Comparison of ENCODE assay signal across 16 cellular contexts in the genomic region with DNA sequence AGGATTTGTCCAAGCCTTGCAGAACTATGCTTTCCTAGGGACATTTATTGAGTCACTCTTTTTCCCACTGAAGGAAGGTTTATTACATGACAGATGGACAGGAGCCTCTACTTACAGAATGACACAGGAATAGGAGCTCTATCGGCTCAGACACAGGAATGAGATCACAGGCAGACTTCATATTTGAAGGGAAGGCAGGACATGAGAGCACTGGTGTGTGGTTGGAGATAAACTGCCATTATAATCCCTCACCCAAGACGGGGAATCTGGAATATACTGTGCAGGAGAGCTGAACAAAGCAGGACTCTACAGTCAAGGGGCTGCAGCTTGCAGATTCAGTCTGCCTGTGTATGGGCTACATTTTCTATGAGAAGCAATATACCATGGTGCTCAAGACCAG. TPM values are rescaled to one million over a fixed set of nuclear protein-coding genes. Genes with fewer than 3 reads are reported as not detected.
A peak's percentile ranks its signal among the peaks of the same experiment; 100 is the strongest.
DNase-seq lines count a peak whose midpoint lies in the region; ATAC-seq and TF ChIP-seq lines count a peak whose summit lies in the region.
"Had no signal": no experiment of that assay in that cellular context is flagged by ENCODE, and none has a peak within 500 bp of the region (broad histone marks: within the 10 kb centered on the region; RNA-seq: fewer than 3 reads in every experiment).

No MANE protein-coding gene starts in this region.

- H3K27ac ChIP-seq in smooth muscle cell (ENCODE audit: low read depth) (no peak overlapping the region), coronary artery (no peak overlapping the region)
- H3K27ac ChIP-seq: BLaER1 treated with 17β-estradiol and CSF1 and Interleukin-3, amounts not matched to agents 10 nM and 100 nM had no signal

- H3K4me2 ChIP-seq in smooth muscle cell, result peak overlapping the region; percentile 14
- H3K4me2 ChIP-seq: BLaER1 treated with 17β-estradiol and CSF1 and Interleukin-3, amounts not matched to agents 10 nM and 100 nM had no signal

- H3K36me3 Mint-ChIP-seq in activated T-helper 17 cell treated with anti-CD3 and anti-CD28 coated beads, Interleukin-2, amount 50 U/mL, for 72 hours (ENCODE audit: low read depth), result no peaks in the 10 kb centered on the region
- no peaks in the 10 kb centered on the region for H3K36me3 Mint-ChIP-seq in activated CD8-positive, alpha-beta T cell treated with anti-CD3 and anti-CD28 coated beads, Interleukin-2, amount 10 ng/mL, durations not matched to agents 7 days and 5 days (ENCODE audit: low read depth)
- H3K36me3 Mint-ChIP-seq: CD4-positive, CD25-positive, alpha-beta regulatory T cell had no signal

- WGBS in smooth muscle cell (ENCODE audit: low lambda C conversion rate), result 36% methylated on average over 2 of the region's 2 CpGs

- peak overlapping the region; percentile 86 for H3K27ac Mint-ChIP-seq in activated T-helper 17 cell treated with anti-CD3 and anti-CD28 coated beads, Interleukin-2, amount 50 U/mL, for 72 hours
- H3K27ac Mint-ChIP-seq in activated CD8-positive, alpha-beta T cell treated with anti-CD3 and anti-CD28 coated beads, Interleukin-2, amount 10 ng/mL, durations not matched to agents 7 days and 5 days, result no peak overlapping the region

- CTCF ChIA-PET in activated CD8-positive, alpha-beta T cell treated with anti-CD3 and anti-CD28 coated beads, Interleukin-2, amount 10 ng/mL, durations not matched to agents 7 days and 5 days (lab: Charles Lee), result no interaction called here

- H3K4me3 ChIP-seq in smooth muscle cell, result no peak overlapping the region
- no peak overlapping the region for H3K4me3 ChIP-seq in coronary artery
- H3K4me3 ChIP-seq: BLaER1 treated with 17β-estradiol and CSF1 and Interleukin-3, amounts not matched to agents 10 nM and 100 nM; GM12878 had no signal

- no peaks in the 10 kb centered on the region for H3K79me2 ChIP-seq in smooth muscle cell (ENCODE audit: low read depth)

- no peak for ATAC-seq in activated T-helper 17 cell treated with anti-CD3 and anti-CD28 coated beads, Interleukin-2, amount 50 U/mL, for 72 hours (replicated peaks)
- no peak for ATAC-seq in activated CD8-positive, alpha-beta T cell treated with anti-CD3 and anti-CD28 coated beads, Interleukin-2, amount 10 ng/mL, durations not matched to agents 7 days and 5 days

- H3K27me3 Mint-ChIP-seq in activated T-helper 17 cell treated with anti-CD3 and anti-CD28 coated beads, Interleukin-2, amount 50 U/mL, for 72 hours, result no peaks in the 10 kb centered on the region
- no peaks in the 10 kb centered on the region for H3K27me3 Mint-ChIP-seq in activated CD8-positive, alpha-beta T cell treated with anti-CD3 and anti-CD28 coated beads, Interleukin-2, amount 10 ng/mL, durations not matched to agents 7 days and 5 days (ENCODE audit: low read depth)

- no peaks in the 10 kb centered on the region for H4K20me1 ChIP-seq in smooth muscle cell (ENCODE audit: low read depth)
- H4K20me1 ChIP-seq: BLaER1 treated with 17β-estradiol and CSF1 and Interleukin-3, amounts not matched to agents 10 nM and 100 nM had no signal

- no peak overlapping the region for H3K9ac ChIP-seq in smooth muscle cell (ENCODE audit: low read depth)
- H3K9ac ChIP-seq: BLaER1 treated with 17β-estradiol and CSF1 and Interleukin-3, amounts not matched to agents 10 nM and 100 nM had no signal

- peaks cover 6% of the 10 kb centered on the region for H3K4me1 ChIP-seq in smooth muscle cell (ENCODE audit: low read depth)
- H3K4me1 ChIP-seq: BLaER1 treated with 17β-estradiol and CSF1 and Interleukin-3, amounts not matched to agents 10 nM and 100 nM had no signal

- peaks cover 38% of the 10 kb centered on the region for H3K4me1 Mint-ChIP-seq in activated T-helper 17 cell treated with anti-CD3 and anti-CD28 coated beads, Interleukin-2, amount 50 U/mL, for 72 hours
- H3K4me1 Mint-ChIP-seq in activated CD8-positive, alpha-beta T cell treated with anti-CD3 and anti-CD28 coated beads, Interleukin-2, amount 10 ng/mL, durations not matched to agents 7 days and 5 days (ENCODE audit: low read depth), result peaks cover 30% of the 10 kb centered on the region

- H3K27me3 ChIP-seq in smooth muscle cell (ENCODE audit: low read depth), result no peaks in the 10 kb centered on the region
- H3K27me3 ChIP-seq: BLaER1 treated with 17β-estradiol and CSF1 and Interleukin-3, amounts not matched to agents 10 nM and 100 nM had no signal

- no peaks in the 10 kb centered on the region for H3K9me3 ChIP-seq in smooth muscle cell (replicated peaks; ENCODE audit: low read depth)
- H3K9me3 ChIP-seq: BLaER1 treated with 17β-estradiol and CSF1 and Interleukin-3, amounts not matched to agents 10 nM and 100 nM had no signal

- H3K4me3 Mint-ChIP-seq in activated T-helper 17 cell treated with anti-CD3 and anti-CD28 coated beads, Interleukin-2, amount 50 U/mL, for 72 hours, result no peak overlapping the region
- H3K4me3 Mint-ChIP-seq in activated CD8-positive, alpha-beta T cell treated with anti-CD3 and anti-CD28 coated beads, Interleukin-2, amount 10 ng/mL, durations not matched to agents 7 days and 5 days, result no peak overlapping the region
- H3K4me3 Mint-ChIP-seq: CD4-positive, CD25-positive, alpha-beta regulatory T cell; H9 had no signal

- TF ChIP-seq CTCF in smooth muscle cell (IDR thresholded peaks at IDR 0.05; ENCODE audit: borderline replicate concordance, insufficient read depth, poor library complexity, severe bottlenecking), result no peak
- TF ChIP-seq CTCF in coronary artery (IDR thresholded peaks at IDR 0.05), result no peak

- no peaks in the 10 kb centered on the region for H3K9me3 Mint-ChIP-seq in activated T-helper 17 cell treated with anti-CD3 and anti-CD28 coated beads, Interleukin-2, amount 50 U/mL, for 72 hours
- no peaks in the 10 kb centered on the region for H3K9me3 Mint-ChIP-seq in activated CD8-positive, alpha-beta T cell treated with anti-CD3 and anti-CD28 coated beads, Interleukin-2, amount 10 ng/mL, durations not matched to agents 7 days and 5 days (ENCODE audit: insufficient read depth)
- H3K9me3 Mint-ChIP-seq: H9 had no signal

- no peak overlapping the region for H2AFZ ChIP-seq in smooth muscle cell (ENCODE audit: low read depth)

- DNase-seq in NCI-H82 (lab: John Stamatoyannopoulos, UW) (peak; percentile 52), NCI-H82 treated with DMSO at 0.1 percent for 48 hours (lab: John Stamatoyannopoulos, UW; ENCODE audit: unreplicated experiment) (no peak), OCI-M1 (lab: John Stamatoyannopoulos, UW) (peak; percentile 27), smooth muscle cell (lab: John Stamatoyannopoulos, UW; ENCODE audit: unreplicated experiment) (no peak), coronary artery (ENCODE audit: low spot score) (no peak)
- DNase-seq in activated CD8-positive, alpha-beta T cell treated with anti-CD3 and anti-CD28 coated beads, Interleukin-2, amount 10 ng/mL, durations not matched to agents 7 days and 5 days, result no peak
- DNase-seq: ACHN; CD4-positive, CD25-positive, alpha-beta regulatory T cell; DMS79; GOT3; H9 had no signal

- no peaks in the 10 kb centered on the region for H3F3A ChIP-seq in smooth muscle cell (ENCODE audit: low read depth)

- no peaks in the 10 kb centered on the region for H3K36me3 ChIP-seq in smooth muscle cell (ENCODE audit: low read depth)
- H3K36me3 ChIP-seq: BLaER1 treated with 17β-estradiol and CSF1 and Interleukin-3, amounts not matched to agents 10 nM and 100 nM had no signal

- POLR2A ChIA-PET in activated CD8-positive, alpha-beta T cell treated with anti-CD3 and anti-CD28 coated beads, Interleukin-2, amount 10 ng/mL, durations not matched to agents 7 days and 5 days (lab: Charles Lee), result no interaction called here

RNA-seq across cellular contexts. Expression of a gene that starts 26.8 kb away (rescaled TPM):
- total RNA-seq in activated T-helper 17 cell treated with anti-CD3 and anti-CD28 coated beads, Interleukin-2, amount 50 U/mL, for 72 hours, result 100 to 1,000 TPM in 1 of 2 donors, 10 to 100 TPM in 1; 52.3 to 253 TPM
- not detected in 2 replicates for total RNA-seq in smooth muscle cell
- polyA plus RNA-seq in smooth muscle cell, result not detected in 2 replicates
- not detected for total RNA-seq in activated CD8-positive, alpha-beta T cell treated with anti-CD3 and anti-CD28 coated beads, Interleukin-2, amount 10 ng/mL, durations not matched to agents 7 days and 5 days
- total RNA-seq: A172; CD4-positive, CD25-positive, alpha-beta regulatory T cell; G401; GM12878; H9 had no signal
- polyA plus RNA-seq: CD4-positive, CD25-positive, alpha-beta regulatory T cell; GM12878 had no signal

RNA-seq across cellular contexts. Expression of a gene that starts 51.9 kb away (rescaled TPM):
- 10 to 100 TPM; 14.2 to 31.5 TPM for total RNA-seq in activated T-helper 17 cell treated with anti-CD3 and anti-CD28 coated beads, Interleukin-2, amount 50 U/mL, for 72 hours
- total RNA-seq in smooth muscle cell, result 14.7 and 15.9 TPM in 2 replicates
- 5.4 and 6.6 TPM in 2 replicates for polyA plus RNA-seq in smooth muscle cell
- 10 to 100 TPM; 25.0 to 28.9 TPM for total RNA-seq in activated CD8-positive, alpha-beta T cell treated with anti-CD3 and anti-CD28 coated beads, Interleukin-2, amount 10 ng/mL, durations not matched to agents 7 days and 5 days

RNA-seq across cellular contexts. Expression of a gene that starts 54.6 kb away (rescaled TPM):
- 10 to 100 TPM in 1 of 2 donors, 1 to 10 TPM in 1; 8.0 to 66.8 TPM for total RNA-seq in activated T-helper 17 cell treated with anti-CD3 and anti-CD28 coated beads, Interleukin-2, amount 50 U/mL, for 72 hours
- not detected in 2 replicates for total RNA-seq in smooth muscle cell
- not detected in 2 replicates for polyA plus RNA-seq in smooth muscle cell
- under 1 TPM in 1 of 2 experiments, not detected in 1; 0.23 TPM for total RNA-seq in activated CD8-positive, alpha-beta T cell treated with anti-CD3 and anti-CD28 coated beads, Interleukin-2, amount 10 ng/mL, durations not matched to agents 7 days and 5 days
- total RNA-seq: A172; CD4-positive, CD25-positive, alpha-beta regulatory T cell; G401; GM12878; H9 had no signal
- polyA plus RNA-seq: GM12878 had no signal

Comparison
In these comparisons a context has a peak if more than half of its experiments do, and no peak if none do; other contexts are left out.
1. DNase-seq: peak in NCI-H82 (single experiment) and OCI-M1 (single experiment); none in NCI-H82 treated with DMSO at 0.1 percent for 48 hours (single experiment), smooth muscle cell (single experiment), coronary artery (single experiment) and activated CD8-positive, alpha-beta T cell treated with anti-CD3 and anti-CD28 coated beads, Interleukin-2, amount 10 ng/mL, durations not matched to agents 7 days and 5 days (single experiment).
2. RNA of a gene that starts 26.8 kb away (total RNA-seq): 52.3 to 253 TPM in activated T-helper 17 cell treated with anti-CD3 and anti-CD28 coated beads, Interleukin-2, amount 50 U/mL, for 72 hours; not detected in activated CD8-positive, alpha-beta T cell treated with anti-CD3 and anti-CD28 coated beads, Interleukin-2, amount 10 ng/mL, durations not matched to agents 7 days and 5 days and not detected in smooth muscle cell; every median in the first group is over 10 times any median in the second.